In the genomic region with DNA sequence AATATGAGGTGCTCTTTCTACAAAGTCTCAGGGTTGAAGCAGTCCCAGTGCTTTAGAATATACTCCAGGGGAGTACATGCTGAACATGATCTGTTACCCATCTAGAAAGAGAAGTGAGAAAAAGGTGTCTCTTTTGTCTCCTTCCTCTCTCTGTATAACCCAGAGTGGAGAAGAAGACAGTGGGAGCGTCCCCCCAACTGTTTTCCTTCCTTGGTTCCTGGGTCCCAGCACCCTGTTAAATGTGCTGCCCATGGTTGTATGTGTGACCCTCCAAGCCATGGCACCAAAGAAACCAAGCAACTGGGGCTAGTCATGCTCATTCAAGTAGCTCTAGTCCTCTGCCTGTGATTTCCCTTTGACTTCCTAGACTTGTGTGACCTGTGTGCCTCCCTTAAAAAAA, we compare ENCODE assay signal across 17 cellular contexts.
DNase-seq lines count a peak whose midpoint lies in the region; ATAC-seq and TF ChIP-seq lines count a peak whose summit lies in the region.
"Had no signal": no experiment of that assay in that cellular context is flagged by ENCODE, and none has a peak within 500 bp of the region (broad histone marks: within the 10 kb centered on the region; RNA-seq: fewer than 3 reads in every experiment).

No MANE protein-coding gene starts in this region.

- no peaks in the 10 kb centered on the region for H3K79me2 ChIP-seq in OCI-LY7 (ENCODE audit: insufficient read depth, low read depth, low read length)
- H3K79me2 ChIP-seq: hepatocyte had no signal

- intact Hi-C loops in OCI-LY7 (cut with micrococcal nuclease; ENCODE audit: unreplicated experiment) (loop anchor here (2.0 kb wide), 1 partner anchor 425 kb away; no protein-coding TSS in a partner anchor), stomach (cut with DNase I; ENCODE audit: low total_unique reads) (no loop called here), vagina (cut with DNase I) (no loop called here)

- no TSS peak for BruUV-seq in OCI-LY7 (replicated peaks; lab: Mats Ljungman, UMichigan)

- H3K4me2 ChIP-seq in OCI-LY7 (ENCODE audit: low read length) = no peak overlapping the region
- H3K4me2 ChIP-seq: hepatocyte had no signal

- ATAC-seq in activated CD4-positive, CD25-positive, alpha-beta regulatory T cell treated with anti-CD3 and anti-CD28 coated beads, Interleukin-2, amount 50 U/mL, for 24 hours = no peak
- ATAC-seq: stimulated activated naive B cell treated with anti-CD40 and anti-IgM and Interleukin-4, amounts not matched to agents 10 μg/mL and 1 μg/mL and 100 μg/mL, for 72 hours; T-helper 17 cell had no signal

- TF ChIP-seq CTCF in BE2C (IDR thresholded peaks at IDR 0.05; ENCODE audit: low read depth, low read length) (no peak), OCI-LY7 (conservative IDR thresholded peaks at IDR 0.05; ENCODE audit: low read length) (no peak), fibroblast of mammary gland (conservative IDR thresholded peaks at IDR 0.05; ENCODE audit: control insufficient read depth, insufficient read depth, low read depth, low read length) (no peak), stomach (IDR thresholded peaks at IDR 0.05) (no peak), vagina (IDR thresholded peaks at IDR 0.05) (no peak)

- no peaks in the 10 kb centered on the region for H3K9me2 ChIP-seq in OCI-LY7 (ENCODE audit: insufficient read depth, low read length)

- H3K4me1 ChIP-seq in BE2C (no peaks in the 10 kb centered on the region), OCI-LY7 (ENCODE audit: insufficient read depth, low read length, poor library complexity, severe bottlenecking) (no peaks in the 10 kb centered on the region), stomach (no peaks in the 10 kb centered on the region), vagina (no peaks in the 10 kb centered on the region)
- H3K4me1 ChIP-seq: ascending aorta, spleen had no signal

- no peak overlapping the region for H2AFZ ChIP-seq in OCI-LY7 (ENCODE audit: low read length)
- H2AFZ ChIP-seq: GM23248, hepatocyte had no signal

- H3K9me3 ChIP-seq in BE2C (no peaks in the 10 kb centered on the region; the same call in 1 of the 2 replicates), OCI-LY7 (ENCODE audit: low read length) (peaks cover 14% of the 10 kb centered on the region), stomach (peaks cover 12 to 50% (median 47%) of the 10 kb centered on the region in 4 donors), vagina (peaks cover 14% of the 10 kb centered on the region)

- H4K20me1 ChIP-seq in OCI-LY7 (ENCODE audit: insufficient read depth, low read length) = no peaks in the 10 kb centered on the region

- no peak for TF ChIP-seq POLR2A in stomach (IDR thresholded peaks at IDR 0.05)
- TF ChIP-seq POLR2A in vagina (IDR thresholded peaks at IDR 0.05) = no peak

- DNase-seq in NCI-H1105 (lab: John Stamatoyannopoulos, UW) = peak; percentile 7
- no peak for DNase-seq in NCI-H1105 treated with DMSO at 0.1 percent for 48 hours (lab: John Stamatoyannopoulos, UW)
- DNase-seq in BE2C = peak; percentile 15
- DNase-seq in OCI-LY7 (ENCODE audit: low spot score) = peak; percentile 10
- DNase-seq in fibroblast of mammary gland (ENCODE audit: low read depth) = peak; percentile 6
- no peak for DNase-seq in stomach
- DNase-seq in vagina (ENCODE audit: extremely low spot score in 2 of 2) = no peak
- DNase-seq: activated gamma-delta T cell treated with Interleukin-2 at 50 U/mL for 16 hours; NCI-H187 treated with DMSO at 0.1 percent for 48 hours; SIG-M5; spleen; stimulated activated naive B cell treated with anti-CD40 and anti-IgM and Interleukin-4, amounts not matched to agents 10 μg/mL and 1 μg/mL and 100 μg/mL, for 72 hours; T-helper 17 cell had no signal

- H3K4me3 ChIP-seq in BE2C (ENCODE audit: low read depth, low read length) = no peak overlapping the region
- H3K4me3 ChIP-seq in OCI-LY7 (ENCODE audit: low read depth, low read length, poor library complexity, severe bottlenecking) = no peak overlapping the region
- H3K4me3 ChIP-seq in fibroblast of mammary gland (ENCODE audit: control insufficient read depth, low read depth, low read length) = no peak overlapping the region
- no peak overlapping the region for H3K4me3 ChIP-seq in stomach
- no peak overlapping the region for H3K4me3 ChIP-seq in vagina
- H3K4me3 ChIP-seq: ascending aorta, GM23248, hepatocyte, spleen had no signal

- no peak for TF ChIP-seq EP300 in stomach (IDR thresholded peaks at IDR 0.05)

- H3K36me3 ChIP-seq in BE2C (no peaks in the 10 kb centered on the region), OCI-LY7 (ENCODE audit: insufficient read depth, low read length) (no peaks in the 10 kb centered on the region), stomach (no peaks in the 10 kb centered on the region), vagina (no peaks in the 10 kb centered on the region)
- H3K36me3 ChIP-seq: ascending aorta, spleen had no signal

- WGBS in stomach, 5 donors = 64 to 81% (median 77%) methylated on average over 1 of the region's 1 CpG

- no peaks in the 10 kb centered on the region for H3K27me3 ChIP-seq in BE2C
- no peaks in the 10 kb centered on the region for H3K27me3 ChIP-seq in stomach
- no peaks in the 10 kb centered on the region for H3K27me3 ChIP-seq in vagina
- H3K27me3 ChIP-seq: ascending aorta, hepatocyte, spleen had no signal

- CTCF ChIA-PET in OCI-LY7 (lab: Charles Lee; ENCODE audit: unreplicated experiment) = no interaction called here

- H3K27ac ChIP-seq in OCI-LY7 (ENCODE audit: low read depth, low read length, poor library complexity, severe bottlenecking) = no peak overlapping the region
- no peak overlapping the region for H3K27ac ChIP-seq in stomach
- H3K27ac ChIP-seq in vagina = no peak overlapping the region
- H3K27ac ChIP-seq: ascending aorta, GM23248, hepatocyte, spleen had no signal

- POLR2A ChIA-PET in OCI-LY7 (lab: Charles Lee) = no interaction called here

Comparison
In these comparisons a context has a peak if more than half of its experiments do, and no peak if none do; other contexts are left out.
1. DNase-seq: peak in NCI-H1105 (single experiment), BE2C (single experiment), OCI-LY7 (single experiment) and fibroblast of mammary gland (single experiment); none in NCI-H1105 treated with DMSO at 0.1 percent for 48 hours (single experiment), stomach (single experiment) and vagina (0 of 2).